ENCODE assay signal across 19 cellular contexts in the genomic region with DNA sequence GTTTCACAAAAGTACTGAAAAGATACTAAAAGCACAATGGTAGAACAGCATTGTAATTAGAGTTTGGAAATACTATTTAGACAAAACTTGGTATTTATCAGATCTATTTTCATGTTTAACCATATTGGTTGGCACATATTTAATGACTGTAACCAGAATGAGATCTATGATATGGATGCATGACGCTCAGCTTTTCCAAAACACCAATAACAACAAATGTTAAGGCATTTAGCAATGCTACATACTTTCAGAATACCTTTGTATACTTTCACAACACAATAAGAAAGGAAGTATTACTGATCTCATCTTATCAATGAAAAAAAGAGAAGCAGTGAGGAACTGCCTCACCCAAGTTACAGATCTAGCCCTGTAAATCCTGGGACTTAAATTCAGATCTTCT.
DNase-seq lines count a peak whose midpoint lies in the region; ATAC-seq, FAIRE-seq and TF ChIP-seq lines count a peak whose summit lies in the region.
"Had no signal": no experiment of that assay in that cellular context is flagged by ENCODE, and none has a peak within 500 bp of the region (broad histone marks: within the 10 kb centered on the region; RNA-seq: fewer than 3 reads in every experiment).

No MANE protein-coding gene starts in this region.

- no peaks in the 10 kb centered on the region for H3K79me2 ChIP-seq in parathyroid adenoma

- peaks cover 0 to 2% (median 0%) of the 10 kb centered on the region in 9 donors for H3K9me3 Mint-ChIP-seq in naive thymus-derived CD8-positive, alpha-beta T cell
- H3K9me3 Mint-ChIP-seq: CD8-positive, alpha-beta T cell; GM23338 had no signal

- peak overlapping the region; percentile 95; the same call in 1 of the 2 replicates for H3K27ac ChIP-seq in Panc1 (ENCODE audit: low read length)
- no peak overlapping the region for H3K27ac ChIP-seq in parathyroid adenoma
- H3K27ac ChIP-seq: BLaER1, C4-2B had no signal

- H3K27ac Mint-ChIP-seq in naive thymus-derived CD8-positive, alpha-beta T cell, result no peak overlapping the region
- H3K27ac Mint-ChIP-seq: B cell; CD4-positive, CD25-positive, alpha-beta regulatory T cell; CD8-positive, alpha-beta T cell; GM23338; HFFc6 had no signal

- H3K36me3 ChIP-seq in Panc1 (ENCODE audit: control insufficient read depth, insufficient read depth, low read length), result no peaks in the 10 kb centered on the region
- no peaks in the 10 kb centered on the region for H3K36me3 ChIP-seq in parathyroid adenoma (ENCODE audit: control insufficient read depth, insufficient read depth, low read length)
- H3K36me3 ChIP-seq: BLaER1, HAP-1 had no signal

- CTCF ChIA-PET in Panc1 (lab: Charles Lee), result no interaction called here

- DNase-seq in H54 (ENCODE audit: insufficient read length, low spot score), result no peak
- no peak for DNase-seq in Panc1 (ENCODE audit: low read depth, low spot score)
- DNase-seq in naive thymus-derived CD8-positive, alpha-beta T cell, result no peak
- DNase-seq in G401 (ENCODE audit: low spot score), result no peak
- DNase-seq: Caco-2; CD4-positive, CD25-positive, alpha-beta regulatory T cell; CD8-positive, alpha-beta T cell; DMS153; DND-41; GDM1; HFFc6 had no signal

- no TSS peak for BruUV-seq in Panc1 (replicated peaks; lab: Mats Ljungman, UMichigan)

- peak; percentile 65 for FAIRE-seq in H54 (lab: Jason Lieb, UNC)
- FAIRE-seq: GM12878 had no signal

- POLR2A ChIA-PET in Panc1 (lab: Charles Lee), result no interaction called here
- POLR2A ChIA-PET in naive thymus-derived CD8-positive, alpha-beta T cell (lab: Charles Lee), result no interaction called here

- H3K27me3 Mint-ChIP-seq in naive thymus-derived CD8-positive, alpha-beta T cell, result peaks cover 0 to 2% (median 0%) of the 10 kb centered on the region in 5 donors
- H3K27me3 Mint-ChIP-seq: B cell; CD4-positive, CD25-positive, alpha-beta regulatory T cell had no signal

- no peaks in the 10 kb centered on the region for H3K27me3 ChIP-seq in Panc1 (ENCODE audit: control insufficient read depth, insufficient read depth, low read length)
- H3K27me3 ChIP-seq in parathyroid adenoma (ENCODE audit: control insufficient read depth, insufficient read depth, low read length), result no peaks in the 10 kb centered on the region
- H3K27me3 ChIP-seq: BLaER1 had no signal

- no peak overlapping the region for H3K4me3 ChIP-seq in Panc1 (ENCODE audit: low read depth in 2 of 2, low read length in 2 of 2)
- H3K4me3 ChIP-seq in parathyroid adenoma (ENCODE audit: low read depth, low read length), result no peak overlapping the region
- H3K4me3 ChIP-seq: BLaER1, GM12878, GM23338, HAP-1 had no signal

- intact Hi-C loops in Panc1 (cut with micrococcal nuclease; ENCODE audit: unreplicated experiment), result no loop called here

- H3K4me2 ChIP-seq in parathyroid adenoma (ENCODE audit: low read length), result no peak overlapping the region
- H3K4me2 ChIP-seq: BLaER1, GM23338 had no signal

- TF ChIP-seq POLR2A in H54 (IDR thresholded peaks at IDR 0.05; ENCODE audit: low read depth, low read length), result no peak

- TF ChIP-seq CTCF in Panc1 (IDR thresholded peaks at IDR 0.05) (no peak), parathyroid adenoma (IDR thresholded peaks at IDR 0.05) (no peak)

- no peaks in the 10 kb centered on the region for H3K9me3 ChIP-seq in Panc1 (ENCODE audit: control insufficient read depth, insufficient read depth, low read depth, low read length)
- H3K9me3 ChIP-seq in parathyroid adenoma (ENCODE audit: control insufficient read depth, low read length), result no peaks in the 10 kb centered on the region
- H3K9me3 ChIP-seq: BLaER1, Caco-2, HAP-1 had no signal

- in situ Hi-C loops in Panc1 (cut with HindIII; ENCODE audit: low pct_unique_long_range_greater_than_20kb, low sequenced_read_pairs) (no loop called here), G401 (cut with HindIII; ENCODE audit: low sequenced_read_pairs) (no loop called here)

- H2AFZ ChIP-seq in parathyroid adenoma, result peak overlapping the region; percentile 47
- H2AFZ ChIP-seq: GM23338 had no signal

- H3K4me1 Mint-ChIP-seq in naive thymus-derived CD8-positive, alpha-beta T cell, result no peaks in the 10 kb centered on the region
- H3K4me1 Mint-ChIP-seq: B cell; CD4-positive, CD25-positive, alpha-beta regulatory T cell had no signal

- no peak overlapping the region for H3K9ac ChIP-seq in parathyroid adenoma
- H3K9ac ChIP-seq: BLaER1 had no signal

- ATAC-seq in Panc1, result no peak
- ATAC-seq in naive thymus-derived CD8-positive, alpha-beta T cell, result no peak
- no peak for ATAC-seq in GM18519 (IDR thresholded peaks at IDR 0.05; ENCODE audit: low FRiP score, unreplicated experiment)
- ATAC-seq: CD8-positive, alpha-beta T cell; GM12878; GM23338 had no signal

- no peaks in the 10 kb centered on the region for H3K36me3 Mint-ChIP-seq in naive thymus-derived CD8-positive, alpha-beta T cell
- H3K36me3 Mint-ChIP-seq: CD4-positive, CD25-positive, alpha-beta regulatory T cell; CD8-positive, alpha-beta T cell had no signal

- H3K4me3 Mint-ChIP-seq in naive thymus-derived CD8-positive, alpha-beta T cell, result no peak overlapping the region
- H3K4me3 Mint-ChIP-seq: B cell; CD4-positive, CD25-positive, alpha-beta regulatory T cell; CD8-positive, alpha-beta T cell; GM23338; HFFc6 had no signal

- peaks cover 58% of the 10 kb centered on the region for H3K4me1 ChIP-seq in Panc1 (ENCODE audit: control insufficient read depth, insufficient read depth, low read length)
- H3K4me1 ChIP-seq in parathyroid adenoma, result peaks cover 14% of the 10 kb centered on the region
- H3K4me1 ChIP-seq: BLaER1, Caco-2 had no signal
